1 cellular context compared by ENCODE assay signal in genomic region chr11:88917065-88917464, GRCh38.
TF ChIP-seq lines count a peak whose summit lies in the region.

No MANE protein-coding gene starts in this region.

TF ChIP-seq in H1, 55 proteins besides CTCF, POLR2A, EP300 and RAD21:
- peak; percentile 45; the same call in 1 of the 2 replicates for TF ChIP-seq BACH1 (IDR thresholded peaks at IDR 0.05; ENCODE audit: low read length)
- peak; percentile 63; the same call in 1 of the 2 replicates for TF ChIP-seq MAFK (IDR thresholded peaks at IDR 0.05; ENCODE audit: low read depth, low read length)
